In the genomic region with DNA sequence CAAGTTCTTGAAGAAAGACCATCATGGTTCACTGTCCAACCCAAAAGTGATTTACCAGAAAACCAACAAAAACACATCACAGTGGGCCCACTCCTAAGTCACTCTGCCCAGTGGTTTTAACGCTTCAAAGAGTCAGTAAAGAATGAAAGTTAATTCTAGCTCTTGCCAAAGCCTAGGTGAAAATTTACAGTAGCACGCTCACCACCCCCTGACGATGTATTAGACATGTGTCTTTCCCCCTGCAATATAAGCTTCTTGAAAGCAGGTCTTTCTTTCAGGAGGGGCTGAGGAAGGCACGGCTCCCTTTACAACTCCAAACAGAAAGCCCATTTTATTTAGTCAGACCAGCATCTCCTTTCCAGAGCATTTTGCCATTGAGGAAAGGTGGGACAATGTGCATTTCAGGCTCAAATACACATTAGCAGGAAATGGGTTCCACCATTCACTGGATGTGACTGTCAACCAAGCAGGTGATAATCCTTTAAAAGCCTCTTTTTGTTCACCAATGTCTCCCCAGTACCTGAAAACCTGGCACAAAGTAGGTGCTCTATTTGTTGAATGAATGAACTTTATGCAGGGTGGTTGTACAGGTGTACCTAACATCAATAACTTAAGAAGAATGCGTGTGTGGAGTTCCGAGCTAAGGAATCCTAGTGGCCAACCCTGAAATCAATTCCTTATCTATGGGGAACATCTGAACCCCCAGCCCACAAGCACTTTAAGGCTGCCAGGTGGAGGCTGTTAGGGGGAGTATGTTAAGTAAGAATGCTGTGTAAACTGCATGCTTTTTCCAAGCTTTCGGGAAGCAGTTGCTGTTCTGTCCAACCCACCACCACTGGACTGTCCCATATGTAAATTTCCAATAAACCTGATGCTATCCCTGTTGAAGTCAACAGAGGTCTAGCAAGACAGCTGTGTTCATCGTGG, we compare ENCODE assay signal across 12 cellular contexts. TPM values are rescaled to one million over a fixed set of nuclear protein-coding genes. Genes with fewer than 3 reads are reported as not detected.
DNase-seq lines count a peak whose midpoint lies in the region; ATAC-seq and TF ChIP-seq lines count a peak whose summit lies in the region.
"Had no signal": no experiment of that assay in that cellular context is flagged by ENCODE, and none has a peak within 500 bp of the region (broad histone marks: within the 10 kb centered on the region; RNA-seq: fewer than 3 reads in every experiment).

No MANE protein-coding gene starts in this region.

- no peak for ATAC-seq in HG02759 (IDR thresholded peaks at IDR 0.05; ENCODE audit: unreplicated experiment)

- H3K27me3 ChIP-seq in SU-DHL-6 (ENCODE audit: low read length) = no peaks in the 10 kb centered on the region
- no peaks in the 10 kb centered on the region for H3K27me3 ChIP-seq in layer of hippocampus (ENCODE audit: control insufficient read depth, insufficient read depth, low read length)

- H3K27ac ChIP-seq in SU-DHL-6 (ENCODE audit: low read depth, low read length) (peak overlapping the region; percentile 96), layer of hippocampus (ENCODE audit: low read depth, low read length) (peak overlapping the region; percentile 17)

- H3K9me2 ChIP-seq in SU-DHL-6 (replicated peaks; ENCODE audit: insufficient read depth, low read length) = no peaks in the 10 kb centered on the region

- peaks cover 43% of the 10 kb centered on the region for H3K36me3 Mint-ChIP-seq in activated naive CD4-positive, alpha-beta T cell treated with anti-CD3 and anti-CD28 coated beads, Interleukin-2, amount 50 U/mL, for 24 hours
- H3K36me3 Mint-ChIP-seq in activated naive CD4-positive, alpha-beta T cell treated with anti-CD3 and anti-CD28 coated beads for 36 hours (ENCODE audit: low read depth) = peaks cover 61% of the 10 kb centered on the region
- peaks cover 44% of the 10 kb centered on the region for H3K36me3 Mint-ChIP-seq in type B pancreatic cell

- H3K9ac ChIP-seq in SU-DHL-6 (ENCODE audit: low read length) = peak overlapping the region; percentile 45

- peak overlapping the region; percentile 41 for H3K4me3 ChIP-seq in SU-DHL-6 (ENCODE audit: insufficient read depth, low read length, poor library complexity, severe bottlenecking)

- peak overlapping the region; percentile 76 for H3K4me2 ChIP-seq in SU-DHL-6 (ENCODE audit: low read depth, low read length, poor library complexity, severe bottlenecking)

- no peak for DNase-seq in activated naive CD4-positive, alpha-beta T cell treated with anti-CD3 and anti-CD28 coated beads for 36 hours
- DNase-seq in type B pancreatic cell (ENCODE audit: extremely low spot score, unreplicated experiment) (no peak), epidermal melanocyte (ENCODE audit: insufficient read length, low spot score) (no peak), NCI-H510A treated with DMSO at 0.1 percent for 48 hours (lab: John Stamatoyannopoulos, UW) (no peak)
- DNase-seq: AML-193, anterior cingulate cortex, GF-D8, NCI-H187 had no signal

- peak overlapping the region; percentile 84 for H3K27ac Mint-ChIP-seq in activated naive CD4-positive, alpha-beta T cell treated with anti-CD3 and anti-CD28 coated beads, Interleukin-2, amount 50 U/mL, for 24 hours
- no peak overlapping the region for H3K27ac Mint-ChIP-seq in activated naive CD4-positive, alpha-beta T cell treated with anti-CD3 and anti-CD28 coated beads for 36 hours
- peak overlapping the region; percentile 92 for H3K27ac Mint-ChIP-seq in type B pancreatic cell

- H3K79me2 ChIP-seq in SU-DHL-6 (ENCODE audit: insufficient read depth, low read length) = peaks cover 88% of the 10 kb centered on the region

- H3K36me3 ChIP-seq in SU-DHL-6 (ENCODE audit: low read length) = peaks cover 13% of the 10 kb centered on the region; the same call in 1 of the 2 replicates

- no peaks in the 10 kb centered on the region for H3K9me3 ChIP-seq in SU-DHL-6 (ENCODE audit: insufficient read depth, low read length)

- H3F3A ChIP-seq in SU-DHL-6 (ENCODE audit: insufficient read depth) = peaks cover 88% of the 10 kb centered on the region

- intact Hi-C loops in activated naive CD4-positive, alpha-beta T cell treated with anti-CD3 and anti-CD28 coated beads for 36 hours (cut with micrococcal nuclease) = no loop called here

- H3K9me3 Mint-ChIP-seq in activated naive CD4-positive, alpha-beta T cell treated with anti-CD3 and anti-CD28 coated beads, Interleukin-2, amount 50 U/mL, for 24 hours = no peaks in the 10 kb centered on the region
- H3K9me3 Mint-ChIP-seq in activated naive CD4-positive, alpha-beta T cell treated with anti-CD3 and anti-CD28 coated beads for 36 hours = no peaks in the 10 kb centered on the region
- no peaks in the 10 kb centered on the region for H3K9me3 Mint-ChIP-seq in type B pancreatic cell

- H2AFZ ChIP-seq in SU-DHL-6 (ENCODE audit: low read depth, low read length, severe bottlenecking) = no peak overlapping the region

- CTCF ChIA-PET in activated naive CD4-positive, alpha-beta T cell treated with anti-CD3 and anti-CD28 coated beads for 36 hours (lab: Charles Lee) = interaction anchor here (2.2 kb wide), 1 partner anchor 165 kb away, joined by 4 read pairs; no protein-coding TSS in a partner anchor

- peaks cover 4% of the 10 kb centered on the region; the same call in 1 of the 2 replicates for H4K20me1 ChIP-seq in SU-DHL-6 (ENCODE audit: low read depth, low read length)

- no peaks in the 10 kb centered on the region for H3K27me3 Mint-ChIP-seq in activated naive CD4-positive, alpha-beta T cell treated with anti-CD3 and anti-CD28 coated beads, Interleukin-2, amount 50 U/mL, for 24 hours
- no peaks in the 10 kb centered on the region for H3K27me3 Mint-ChIP-seq in activated naive CD4-positive, alpha-beta T cell treated with anti-CD3 and anti-CD28 coated beads for 36 hours (ENCODE audit: low read depth)
- no peaks in the 10 kb centered on the region for H3K27me3 Mint-ChIP-seq in type B pancreatic cell

- peak overlapping the region; percentile 23 for H3K4me3 Mint-ChIP-seq in activated naive CD4-positive, alpha-beta T cell treated with anti-CD3 and anti-CD28 coated beads, Interleukin-2, amount 50 U/mL, for 24 hours
- no peak overlapping the region for H3K4me3 Mint-ChIP-seq in activated naive CD4-positive, alpha-beta T cell treated with anti-CD3 and anti-CD28 coated beads for 36 hours
- H3K4me3 Mint-ChIP-seq in type B pancreatic cell = peak overlapping the region; percentile 46

- H3K4me1 Mint-ChIP-seq in activated naive CD4-positive, alpha-beta T cell treated with anti-CD3 and anti-CD28 coated beads, Interleukin-2, amount 50 U/mL, for 24 hours = peaks cover 96% of the 10 kb centered on the region
- H3K4me1 Mint-ChIP-seq in activated naive CD4-positive, alpha-beta T cell treated with anti-CD3 and anti-CD28 coated beads for 36 hours (ENCODE audit: low read depth) = peaks cover 90% of the 10 kb centered on the region
- peaks cover 58% of the 10 kb centered on the region for H3K4me1 Mint-ChIP-seq in type B pancreatic cell (ENCODE audit: unreplicated experiment)

- TF ChIP-seq CTCF in SU-DHL-6 (IDR thresholded peaks at IDR 0.05; ENCODE audit: insufficient read depth, low read length, poor library complexity, severe bottlenecking) = no peak
- no peak for TF ChIP-seq CTCF in type B pancreatic cell (conservative IDR thresholded peaks at IDR 0.05)

RNA-seq across cellular contexts. Expression of a gene that starts 11.4 kb away (rescaled TPM):
- 100 to 1,000 TPM; 229 to 230 TPM for total RNA-seq in activated naive CD4-positive, alpha-beta T cell treated with anti-CD3 and anti-CD28 coated beads for 36 hours
- 166 and 349 TPM in 2 replicates for total RNA-seq in type B pancreatic cell (ENCODE audit: low replicate concordance)
